ENCODE assay signal across 24 cellular contexts in genomic region chr20:55592866-55593265, GRCh38.
"Had no signal": no experiment of that assay in that cellular context is flagged by ENCODE, and none has a peak within 500 bp of the region (broad histone marks: within the 10 kb centered on the region; RNA-seq: fewer than 3 reads in every experiment).

No MANE protein-coding gene starts in this region.

- H3K27me3 ChIP-seq: ascending aorta, breast epithelium, dorsolateral prefrontal cortex, heart left ventricle had no signal

- H3K9me3 ChIP-seq: ascending aorta, breast epithelium, heart left ventricle had no signal

- DNase-seq: activated B cell treated with CpG ODN at 0.5 μM for 24 hours; activated CD4-positive, alpha-beta T cell treated with anti-CD3 and anti-CD28 coated beads for 48 hours; activated CD4-positive, alpha-beta T cell treated with anti-CD3 and anti-CD28 coated beads, Interleukin-2, amount 50 U/mL, for 1 hour; activated CD4-positive, alpha-beta T cell treated with anti-CD3 and anti-CD28 coated beads, Interleukin-2, amount 50 U/mL, for 48 hours; activated CD8-positive, alpha-beta memory T cell treated with anti-CD3 and anti-CD28 coated beads for 24 hours; activated CD8-positive, alpha-beta T cell treated with anti-CD3 and anti-CD28 coated beads for 36 hours; activated effector memory CD4-positive, alpha-beta T cell treated with anti-CD3 and anti-CD28 coated beads, Interleukin-2, amount 50 U/mL, for 16 hours; activated naive CD4-positive, alpha-beta T cell treated with anti-CD3 and anti-CD28 coated beads for 36 hours; activated naive CD8-positive, alpha-beta T cell treated with anti-CD3 and anti-CD28 coated beads, Interleukin-2, amount 10 ng/mL, durations not matched to agents 7 days and 5 days; activated T-cell treated with anti-CD3 and anti-CD28 coated beads, Interleukin-2, amount 50 U/mL, for 4 hours; dorsolateral prefrontal cortex; effector memory CD4-positive, alpha-beta T cell; endodermal cell; foreskin fibroblast; heart left ventricle; T-helper 17 cell; T1000; WERI-Rb-1 had no signal

- H3K4me3 ChIP-seq: ascending aorta, breast epithelium, coronary artery, dorsolateral prefrontal cortex, heart left ventricle had no signal

- H3K4me1 ChIP-seq: ascending aorta, breast epithelium, heart left ventricle had no signal

- ATAC-seq: activated CD4-positive, CD25-positive, alpha-beta regulatory T cell treated with anti-CD3 and anti-CD28 coated beads, Interleukin-2, amount 50 U/mL, for 24 hours; activated CD8-positive, alpha-beta T cell treated with anti-CD3 and anti-CD28 coated beads for 36 hours; activated naive CD4-positive, alpha-beta T cell treated with anti-CD3 and anti-CD28 coated beads, Interleukin-2, amount 50 U/mL, for 72 hours; activated T-cell treated with anti-CD3 and anti-CD28 coated beads, Interleukin-2, amount 50 U/mL, for 4 hours; esophagus mucosa; heart left ventricle; T-helper 17 cell had no signal

- H3K36me3 ChIP-seq: ascending aorta, breast epithelium, heart left ventricle, WERI-Rb-1 had no signal

- H3K27ac ChIP-seq: ascending aorta, breast epithelium, coronary artery, dorsolateral prefrontal cortex, heart left ventricle, WERI-Rb-1 had no signal
